29 cellular contexts compared by ENCODE assay signal in the genomic region with DNA sequence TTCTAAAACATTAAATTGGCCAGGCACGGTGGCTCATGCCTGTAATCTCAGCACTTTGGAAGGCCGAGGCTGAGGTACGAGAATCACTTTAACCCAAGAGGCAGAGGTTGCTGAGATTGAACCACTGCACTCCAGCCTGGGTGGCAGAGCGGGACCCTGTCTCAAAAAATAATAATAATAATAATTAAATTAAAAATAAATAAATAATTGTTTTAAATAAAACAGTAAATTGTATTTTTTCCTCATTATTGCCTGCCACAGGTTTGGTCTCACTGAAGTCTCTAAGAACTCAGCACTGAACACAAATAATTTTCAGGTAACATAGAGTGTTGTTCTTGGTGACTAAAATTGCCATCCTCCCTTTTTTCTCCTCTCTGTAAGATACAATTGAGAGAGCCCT.
"Had no signal": no experiment of that assay in that cellular context is flagged by ENCODE, and none has a peak within 500 bp of the region (broad histone marks: within the 10 kb centered on the region; RNA-seq: fewer than 3 reads in every experiment).

No MANE protein-coding gene starts in this region.

- H3K27ac ChIP-seq: body of pancreas, breast epithelium, Peyer's patch, SJSA1, WERI-Rb-1 had no signal

- H3K4me3 ChIP-seq: body of pancreas, breast epithelium, MG63, Peyer's patch, SJSA1 had no signal

- H3K36me3 ChIP-seq: breast epithelium, Peyer's patch, WERI-Rb-1 had no signal

- H3K36me3 Mint-ChIP-seq: activated naive CD4-positive, alpha-beta T cell treated with anti-CD3 and anti-CD28 coated beads, Interleukin-2, amount 10 ng/mL, durations not matched to agents 7 days and 5 days; activated naive CD8-positive, alpha-beta T cell treated with anti-CD3 and anti-CD28 coated beads, Interleukin-2, amount 10 ng/mL, durations not matched to agents 7 days and 5 days; T-cell had no signal

- H3K4me1 Mint-ChIP-seq: activated CD4-positive, alpha-beta T cell treated with anti-CD3 and anti-CD28 coated beads, Interleukin-2, amount 10 ng/mL, durations not matched to agents 24 days and 14 days; activated naive CD4-positive, alpha-beta T cell treated with anti-CD3 and anti-CD28 coated beads, Interleukin-2, amount 10 ng/mL, durations not matched to agents 7 days and 5 days; activated naive CD8-positive, alpha-beta T cell treated with anti-CD3 and anti-CD28 coated beads, Interleukin-2, amount 10 ng/mL, durations not matched to agents 7 days and 5 days; T-cell had no signal

- DNase-seq: activated CD4-positive, alpha-beta T cell treated with anti-CD3 and anti-CD28 coated beads, Interleukin-2, amount 10 ng/mL, durations not matched to agents 24 days and 14 days; activated CD4-positive, alpha-beta T cell treated with anti-CD3 and anti-CD28 coated beads, Interleukin-2, amount 50 U/mL, for 4 hours; activated CD8-positive, alpha-beta memory T cell treated with anti-CD3 and anti-CD28 coated beads, Interleukin-2, amount 50 U/mL, for 4 hours; activated CD8-positive, alpha-beta T cell treated with anti-CD3 and anti-CD28 coated beads for 36 hours; activated naive CD4-positive, alpha-beta T cell treated with anti-CD3 and anti-CD28 coated beads, Interleukin-2, amount 10 ng/mL, durations not matched to agents 7 days and 5 days; activated naive CD8-positive, alpha-beta T cell treated with anti-CD3 and anti-CD28 coated beads, Interleukin-2, amount 10 ng/mL, durations not matched to agents 7 days and 5 days; activated T-cell treated with anti-CD3 and anti-CD28 coated beads for 4 hours; activated T-cell treated with anti-CD3 and anti-CD28 coated beads, Interleukin-2, amount 50 U/mL, for 4 hours; body of pancreas; Kasumi-1; KG1; MG63; NCI-H1048; NCI-H1105 treated with DMSO at 0.1 percent for 48 hours; NCI-H1436 treated with DMSO at 0.1 percent for 48 hours; NCI-H1694 treated with DMSO at 0.1 percent for 48 hours; NCI-H2029; NCI-H345; NCI-H524 treated with DMSO at 0.1 percent for 48 hours; Peyer's patch; RPMI8226; SHP77 treated with DMSO at 0.1 percent for 48 hours; T-cell; T1000; WERI-Rb-1 had no signal

- H3K9me3 ChIP-seq: body of pancreas, breast epithelium, MG63, Peyer's patch, SJSA1 had no signal

- H3K27me3 Mint-ChIP-seq: activated CD4-positive, alpha-beta T cell treated with anti-CD3 and anti-CD28 coated beads, Interleukin-2, amount 10 ng/mL, durations not matched to agents 24 days and 14 days; activated CD8-positive, alpha-beta T cell treated with anti-CD3 and anti-CD28 coated beads for 36 hours; activated naive CD4-positive, alpha-beta T cell treated with anti-CD3 and anti-CD28 coated beads, Interleukin-2, amount 10 ng/mL, durations not matched to agents 7 days and 5 days; activated naive CD8-positive, alpha-beta T cell treated with anti-CD3 and anti-CD28 coated beads, Interleukin-2, amount 10 ng/mL, durations not matched to agents 7 days and 5 days had no signal

- H3K27me3 ChIP-seq: body of pancreas, breast epithelium, MG63, Peyer's patch, SJSA1 had no signal

- H3K4me1 ChIP-seq: body of pancreas, Peyer's patch had no signal

- ATAC-seq: activated CD8-positive, alpha-beta T cell treated with anti-CD3 and anti-CD28 coated beads for 36 hours; activated T-cell treated with anti-CD3 and anti-CD28 coated beads, Interleukin-2, amount 50 U/mL, for 4 hours; body of pancreas; SK-N-SH treated with all-trans-retinoic acid at 6 μM for 48 hours; T-cell had no signal

- H3K27ac Mint-ChIP-seq: activated CD4-positive, alpha-beta T cell treated with anti-CD3 and anti-CD28 coated beads, Interleukin-2, amount 10 ng/mL, durations not matched to agents 24 days and 14 days; activated CD8-positive, alpha-beta T cell treated with anti-CD3 and anti-CD28 coated beads for 36 hours; activated naive CD4-positive, alpha-beta T cell treated with anti-CD3 and anti-CD28 coated beads, Interleukin-2, amount 10 ng/mL, durations not matched to agents 7 days and 5 days; activated naive CD8-positive, alpha-beta T cell treated with anti-CD3 and anti-CD28 coated beads, Interleukin-2, amount 10 ng/mL, durations not matched to agents 7 days and 5 days; activated T-helper 1 cell treated with anti-CD3 and anti-CD28 coated beads, Interleukin-12 subunit alpha, Interleukin-12 subunit beta, Interleukin-2, Interleukin-4 antibody, amounts not matched to agents 30 ng/mL and 10 ng/mL and 1 ng/mL, durations not matched to agents 14 hours and 24 hours and 36 hours; T-cell had no signal

- H3K9me3 Mint-ChIP-seq: activated CD4-positive, alpha-beta T cell treated with anti-CD3 and anti-CD28 coated beads, Interleukin-2, amount 10 ng/mL, durations not matched to agents 24 days and 14 days; activated CD8-positive, alpha-beta T cell treated with anti-CD3 and anti-CD28 coated beads for 36 hours; activated naive CD4-positive, alpha-beta T cell treated with anti-CD3 and anti-CD28 coated beads, Interleukin-2, amount 10 ng/mL, durations not matched to agents 7 days and 5 days; activated naive CD8-positive, alpha-beta T cell treated with anti-CD3 and anti-CD28 coated beads, Interleukin-2, amount 10 ng/mL, durations not matched to agents 7 days and 5 days; activated T-cell treated with anti-CD3 and anti-CD28 coated beads, Interleukin-2, amount 50 U/mL, for 4 hours; activated T-helper 1 cell treated with anti-CD3 and anti-CD28 coated beads, Interleukin-12 subunit alpha, Interleukin-12 subunit beta, Interleukin-2, Interleukin-4 antibody, amounts not matched to agents 30 ng/mL and 10 ng/mL and 1 ng/mL, durations not matched to agents 14 hours and 24 hours and 36 hours; T-cell had no signal

- H3K4me3 Mint-ChIP-seq: activated CD4-positive, alpha-beta T cell treated with anti-CD3 and anti-CD28 coated beads, Interleukin-2, amount 10 ng/mL, durations not matched to agents 24 days and 14 days; activated CD8-positive, alpha-beta T cell treated with anti-CD3 and anti-CD28 coated beads for 36 hours; activated naive CD4-positive, alpha-beta T cell treated with anti-CD3 and anti-CD28 coated beads, Interleukin-2, amount 10 ng/mL, durations not matched to agents 7 days and 5 days; activated naive CD8-positive, alpha-beta T cell treated with anti-CD3 and anti-CD28 coated beads, Interleukin-2, amount 10 ng/mL, durations not matched to agents 7 days and 5 days; activated T-cell treated with anti-CD3 and anti-CD28 coated beads, Interleukin-2, amount 50 U/mL, for 4 hours; activated T-helper 1 cell treated with anti-CD3 and anti-CD28 coated beads, Interleukin-12 subunit alpha, Interleukin-12 subunit beta, Interleukin-2, Interleukin-4 antibody, amounts not matched to agents 30 ng/mL and 10 ng/mL and 1 ng/mL, durations not matched to agents 14 hours and 24 hours and 36 hours; T-cell had no signal
